Comparison of ENCODE assay signal across 6 cellular contexts in the genomic region with DNA sequence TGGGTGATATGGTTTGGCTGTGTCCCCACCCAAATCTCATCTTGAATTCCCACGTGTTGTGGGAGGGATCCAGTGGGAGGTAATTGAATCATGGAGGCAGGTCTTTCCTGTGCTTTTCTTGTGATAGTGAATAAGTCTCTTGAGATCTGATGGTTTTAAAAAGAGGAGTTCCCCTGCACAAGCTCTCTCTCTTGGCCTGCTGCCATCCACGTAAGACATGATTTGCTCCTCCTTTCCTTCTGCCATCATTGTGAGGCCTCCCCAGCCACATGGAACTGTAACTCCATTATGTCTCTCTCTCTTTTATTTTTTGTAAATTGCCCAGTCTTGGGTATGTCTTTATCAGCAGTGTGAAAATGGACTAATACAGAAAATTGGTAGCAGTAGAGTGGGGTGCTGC.
DNase-seq lines count a peak whose midpoint lies in the region; ATAC-seq and TF ChIP-seq lines count a peak whose summit lies in the region.
"Not testable (repeated sequence)": the region's sequence is repeated elsewhere in the genome, so short reads cannot be mapped to it uniquely, and the experiment has no call there.

No MANE protein-coding gene starts in this region.

- ATAC-seq in CD8-positive, alpha-beta T cell; memory B cell (ENCODE audit: low read depth): not testable (repeated sequence)

- not testable (repeated sequence) for H3K4me3 Mint-ChIP-seq in CD8-positive, alpha-beta T cell; T-helper 2 cell treated with Interferon-gamma antibody and Interleukin-4, amounts not matched to agents 5 μg/mL and 100 μg/mL, for 36 hours; memory B cell
- peak overlapping the region; percentile 24 for H3K4me3 Mint-ChIP-seq in endothelial cell (ENCODE audit: unreplicated experiment)

- not testable (repeated sequence) for TF ChIP-seq CTCF in CD8-positive, alpha-beta T cell (IDR thresholded peaks at IDR 0.05); endothelial cell (IDR thresholded peaks at IDR 0.05; ENCODE audit: unreplicated experiment)

- CTCF ChIA-PET in CD8-positive, alpha-beta T cell (lab: Charles Lee), result not testable (repeated sequence)

- H3K4me3 ChIP-seq in CD8-positive, alpha-beta T cell (ENCODE audit: low read depth, low read length), result not testable (repeated sequence)

- intact Hi-C loops in CD8-positive, alpha-beta T cell (cut with DNase I, micrococcal nuclease), result not testable (repeated sequence)

- peak overlapping the region; percentile 34 for H3K27ac Mint-ChIP-seq in CD8-positive, alpha-beta T cell
- peak overlapping the region; percentile 18 for H3K27ac Mint-ChIP-seq in T-helper 2 cell treated with Interferon-gamma antibody and Interleukin-4, amounts not matched to agents 5 μg/mL and 100 μg/mL, for 36 hours
- peak overlapping the region; percentile 46 for H3K27ac Mint-ChIP-seq in endothelial cell (ENCODE audit: unreplicated experiment)
- peak overlapping the region; percentile 2 for H3K27ac Mint-ChIP-seq in memory B cell

- H3K4me1 ChIP-seq in CD8-positive, alpha-beta T cell (ENCODE audit: insufficient read depth, low read length), result not testable (repeated sequence)

- H3K4me1 Mint-ChIP-seq in CD8-positive, alpha-beta T cell (ENCODE audit: low read depth); endothelial cell (ENCODE audit: unreplicated experiment); memory B cell: not testable (repeated sequence)
- H3K4me1 Mint-ChIP-seq in T-helper 2 cell treated with Interferon-gamma antibody and Interleukin-4, amounts not matched to agents 5 μg/mL and 100 μg/mL, for 36 hours (ENCODE audit: low read depth), result peaks cover 22% of the 10 kb centered on the region

- DNase-seq in CD8-positive, alpha-beta T cell; T-helper 2 cell treated with Interferon-gamma antibody and Interleukin-4, amounts not matched to agents 5 μg/mL and 100 μg/mL, for 36 hours (ENCODE audit: low spot score); caudate nucleus (lab: John Stamatoyannopoulos, UW); endothelial cell (ENCODE audit: low spot score); memory B cell (ENCODE audit: low spot score in 2 of 2); substantia nigra (lab: John Stamatoyannopoulos, UW): not testable (repeated sequence)

- not testable (repeated sequence) for H3K27me3 ChIP-seq in CD8-positive, alpha-beta T cell (ENCODE audit: insufficient read depth, low read length)

- H3K9me3 ChIP-seq in CD8-positive, alpha-beta T cell (ENCODE audit: low read length), result not testable (repeated sequence)

- not testable (repeated sequence) for H3K36me3 ChIP-seq in CD8-positive, alpha-beta T cell (ENCODE audit: insufficient read depth, low read length)

- H3K9me3 Mint-ChIP-seq in CD8-positive, alpha-beta T cell, result peaks cover 13% of the 10 kb centered on the region
- peaks cover 34% of the 10 kb centered on the region for H3K9me3 Mint-ChIP-seq in T-helper 2 cell treated with Interferon-gamma antibody and Interleukin-4, amounts not matched to agents 5 μg/mL and 100 μg/mL, for 36 hours
- H3K9me3 Mint-ChIP-seq in endothelial cell (ENCODE audit: unreplicated experiment), result peaks cover 16% of the 10 kb centered on the region
- not testable (repeated sequence) for H3K9me3 Mint-ChIP-seq in memory B cell

- not testable (repeated sequence) for H3K27ac ChIP-seq in CD8-positive, alpha-beta T cell (ENCODE audit: low read depth, low read length)
- H3K27ac ChIP-seq in caudate nucleus (ENCODE audit: low read depth, low read length) (peak overlapping the region; percentile 69), substantia nigra (ENCODE audit: low read depth, low read length, poor library complexity, severe bottlenecking) (peak overlapping the region; percentile 49)

- not testable (repeated sequence) for H3K27me3 Mint-ChIP-seq in CD8-positive, alpha-beta T cell (ENCODE audit: low read depth); T-helper 2 cell treated with Interferon-gamma antibody and Interleukin-4, amounts not matched to agents 5 μg/mL and 100 μg/mL, for 36 hours (ENCODE audit: low read depth); memory B cell
- H3K27me3 Mint-ChIP-seq in endothelial cell (ENCODE audit: unreplicated experiment), result peaks cover 10% of the 10 kb centered on the region

- H3K36me3 Mint-ChIP-seq in CD8-positive, alpha-beta T cell, result not testable (repeated sequence)
- H3K36me3 Mint-ChIP-seq in T-helper 2 cell treated with Interferon-gamma antibody and Interleukin-4, amounts not matched to agents 5 μg/mL and 100 μg/mL, for 36 hours (ENCODE audit: low read depth), result peaks cover 83% of the 10 kb centered on the region
- H3K36me3 Mint-ChIP-seq in endothelial cell (ENCODE audit: low read depth, unreplicated experiment) (peaks cover 53% of the 10 kb centered on the region), memory B cell (peaks cover 45% of the 10 kb centered on the region)

- POLR2A ChIA-PET in CD8-positive, alpha-beta T cell (lab: Charles Lee), result not testable (repeated sequence)
